8 cellular contexts compared by ENCODE assay signal in the genomic region with DNA sequence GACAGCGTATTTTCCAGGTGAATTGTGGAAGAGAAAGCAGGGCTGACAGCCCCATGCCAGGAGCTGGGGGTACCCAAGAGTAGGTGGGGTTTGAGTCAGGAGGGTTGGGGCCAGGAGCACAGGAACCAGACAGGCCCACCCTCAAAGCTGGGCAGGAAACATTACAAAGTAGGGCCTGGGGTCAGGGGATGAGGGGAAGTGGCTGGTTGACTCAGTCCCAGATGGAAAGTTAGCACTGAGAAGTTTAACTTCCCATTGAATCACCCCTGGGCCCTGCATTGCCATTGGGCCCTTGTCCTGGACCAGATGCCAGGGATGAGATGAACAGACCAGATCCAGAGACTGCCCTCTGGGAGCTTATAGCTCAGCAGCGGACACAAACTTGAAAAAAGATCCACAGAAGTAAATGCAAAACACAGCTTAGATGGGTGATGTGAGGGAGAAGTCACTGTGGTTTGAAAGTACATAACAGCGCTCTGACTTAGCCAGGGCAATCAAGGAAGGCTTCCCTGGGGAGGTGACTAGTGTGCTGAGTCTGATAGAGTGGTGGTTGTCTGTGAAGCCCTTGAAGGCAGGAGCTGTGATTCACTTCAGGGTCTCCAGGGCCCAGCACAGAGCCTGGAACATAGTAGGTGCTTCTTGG. TPM values are rescaled to one million over a fixed set of nuclear protein-coding genes. Genes with fewer than 3 reads are reported as not detected.
A peak's percentile ranks its signal among the peaks of the same experiment; 100 is the strongest.
DNase-seq lines count a peak whose midpoint lies in the region; ATAC-seq and TF ChIP-seq lines count a peak whose summit lies in the region.

No MANE protein-coding gene starts in this region.

- H3K27ac Mint-ChIP-seq in T-cell, result peak overlapping the region; percentile 77 to 86

- peak overlapping the region; percentile 77 to 86 (median 82) for H3K4me3 Mint-ChIP-seq in T-cell

- H3K4me3 ChIP-seq in GM12865 (ENCODE audit: low read depth, low read length), result peak overlapping the region; percentile 76; the same call in 1 of the 2 replicates
- peak overlapping the region in 6 of 7 experiments; percentile 56 to 93 (median 75) for H3K4me3 ChIP-seq in skin epidermis

- peak overlapping the region in 16 of 21 experiments; percentile 28 to 100 (median 96) for H3K27ac ChIP-seq in skin epidermis

- DNase-seq in GM12865 (ENCODE audit: low read depth) (peak; percentile 27), T-cell (no peak), fibroblast of peridontal ligament (ENCODE audit: extremely low read depth) (peak; percentile 72), NCI-H2107 treated with DMSO at 0.1 percent for 48 hours (lab: John Stamatoyannopoulos, UW; ENCODE audit: unreplicated experiment) (no peak), NCI-H2171 (lab: John Stamatoyannopoulos, UW) (no peak)

- ATAC-seq in T-cell (replicated peaks in 1 of 4), result no peak
- no peak for ATAC-seq in GM21390 (IDR thresholded peaks at IDR 0.05; ENCODE audit: unreplicated experiment)
- ATAC-seq in HG03442 (IDR thresholded peaks at IDR 0.05; ENCODE audit: unreplicated experiment), result no peak

- H3K27me3 Mint-ChIP-seq in T-cell, result no peaks in the 10 kb centered on the region

- H3K9me3 Mint-ChIP-seq in T-cell, result no peaks in the 10 kb centered on the region

- POLR2A ChIA-PET in T-cell (lab: Charles Lee), result no interaction called here

- CTCF ChIA-PET in T-cell (lab: Charles Lee), result interaction anchor here (0.7 kb wide), 2 partner anchors 33 to 52 kb away, joined by 4 to 5 read pairs; no protein-coding TSS in a partner anchor

- H3K36me3 Mint-ChIP-seq in T-cell, result no peaks in the 10 kb centered on the region

- no peak for TF ChIP-seq CTCF in GM12865 (IDR thresholded peaks at IDR 0.05; ENCODE audit: insufficient read depth, low read depth, low read length, missing control alignments)

- peaks cover 26 to 35% (median 31%) of the 10 kb centered on the region in 3 donors for H3K4me1 Mint-ChIP-seq in T-cell

RNA-seq across cellular contexts. Expression of gene MAFF, which starts 2.2 kb away (rescaled TPM):
- 10 to 100 TPM in 2 of 5 donors, 1 to 10 TPM in 3; 6.5 to 49.9 (median 9.6) TPM for total RNA-seq in T-cell

RNA-seq across cellular contexts. Expression of gene PLA2G6, which starts 22.3 kb away (rescaled TPM):
- total RNA-seq in T-cell, result 100 to 1,000 TPM in 4 of 5 donors, 10 to 100 TPM in 1; 93.6 to 197 (median 162) TPM

Comparison
In these comparisons a context has a peak if more than half of its experiments do, and no peak if none do; other contexts are left out.
1. DNase-seq: peak in GM12865 (single experiment) and fibroblast of peridontal ligament (single experiment); none in T-cell (0 of 34), NCI-H2107 treated with DMSO at 0.1 percent for 48 hours (single experiment) and NCI-H2171 (single experiment).